8 cellular contexts compared by ENCODE assay signal in genomic region chr2:151999058-151999457, GRCh38.
A peak's percentile ranks its signal among the peaks of the same experiment; 100 is the strongest.
DNase-seq lines count a peak whose midpoint lies in the region; ATAC-seq and TF ChIP-seq lines count a peak whose summit lies in the region.

No MANE protein-coding gene starts in this region.

- no peak overlapping the region for H3K4me3 Mint-ChIP-seq in progenitor cell of endocrine pancreas (ENCODE audit: low read depth)

- H3K9me3 Mint-ChIP-seq in progenitor cell of endocrine pancreas (ENCODE audit: low read depth) = no peaks in the 10 kb centered on the region

- H3K27me3 Mint-ChIP-seq in progenitor cell of endocrine pancreas = peaks cover 30% of the 10 kb centered on the region

- peak; percentile 57 for DNase-seq in CD1c-positive myeloid dendritic cell (ENCODE audit: extremely low spot score)
- peak; percentile 31 for DNase-seq in GM19240 (ENCODE audit: insufficient read length, low spot score)
- DNase-seq in NOMO-1 (lab: John Stamatoyannopoulos, UW; ENCODE audit: unreplicated experiment in 2 of 2) = peak; percentile 25
- peak; percentile 21 for DNase-seq in activated T-cell treated with anti-CD3 and anti-CD28 coated beads for 24 hours (ENCODE audit: low read depth)
- DNase-seq in foreskin melanocyte = peak; percentile 54
- peak; percentile 26 for DNase-seq in progenitor cell of endocrine pancreas (ENCODE audit: low spot score, unreplicated experiment)

- H3K4me1 Mint-ChIP-seq in progenitor cell of endocrine pancreas (ENCODE audit: low read depth) = peaks cover 4% of the 10 kb centered on the region

- ATAC-seq in HG03520 (IDR thresholded peaks at IDR 0.05; ENCODE audit: unreplicated experiment) = peak; percentile 79
- no peak for ATAC-seq in HG03135 (IDR thresholded peaks at IDR 0.05; ENCODE audit: unreplicated experiment)

- TF ChIP-seq CTCF in progenitor cell of endocrine pancreas (IDR thresholded peaks at IDR 0.05; ENCODE audit: unreplicated experiment) = peak; percentile 82

- H3K36me3 Mint-ChIP-seq in progenitor cell of endocrine pancreas (ENCODE audit: insufficient read depth) = no peaks in the 10 kb centered on the region

- no peak overlapping the region for H3K27ac Mint-ChIP-seq in progenitor cell of endocrine pancreas
